In the genomic region with DNA sequence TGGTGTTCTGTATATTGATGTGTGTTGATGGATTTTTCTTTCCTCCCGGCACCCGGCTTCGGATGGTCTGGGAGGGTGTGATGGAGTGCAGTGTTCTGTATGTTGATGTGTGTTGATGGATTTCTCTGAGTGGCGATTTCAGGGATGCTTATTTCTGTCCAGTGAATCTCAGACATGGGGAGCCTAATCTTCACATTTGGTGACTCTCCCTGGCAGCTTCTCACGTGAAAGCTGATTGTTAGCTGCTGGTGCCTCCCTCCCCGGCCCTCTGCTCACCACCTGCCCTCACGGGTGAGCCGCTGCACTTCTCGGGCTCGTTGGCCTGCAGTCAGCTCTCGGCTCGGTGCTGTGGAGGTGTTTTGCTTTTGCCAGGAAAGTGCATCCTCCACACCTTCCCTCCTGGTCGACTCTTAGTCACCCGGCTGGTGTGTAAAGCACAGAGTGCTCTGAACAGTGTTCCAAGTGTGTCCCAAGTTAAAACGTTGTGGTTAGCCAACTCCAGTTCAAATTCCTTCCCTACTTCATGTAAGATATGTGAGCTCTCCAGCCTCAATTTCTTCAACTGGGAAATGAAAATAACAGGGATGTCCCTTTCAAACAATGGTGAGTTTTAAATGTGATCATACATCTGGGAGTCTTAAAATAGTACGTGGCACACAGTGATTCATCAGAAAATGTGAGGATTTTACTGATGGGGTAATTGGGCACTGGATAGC, we compare ENCODE assay signal across 12 cellular contexts. TPM values are rescaled to one million over a fixed set of nuclear protein-coding genes. Genes with fewer than 3 reads are reported as not detected.
A peak's percentile ranks its signal among the peaks of the same experiment; 100 is the strongest.
DNase-seq lines count a peak whose midpoint lies in the region; ATAC-seq, FAIRE-seq and TF ChIP-seq lines count a peak whose summit lies in the region.
"Had no signal": no experiment of that assay in that cellular context is flagged by ENCODE, and none has a peak within 500 bp of the region (broad histone marks: within the 10 kb centered on the region; RNA-seq: fewer than 3 reads in every experiment).

No MANE protein-coding gene starts in this region.

- no peaks in the 10 kb centered on the region for H3K9me3 Mint-ChIP-seq in effector memory CD8-positive, alpha-beta T cell
- no peaks in the 10 kb centered on the region for H3K9me3 Mint-ChIP-seq in mesothelial cell of epicardium
- H3K9me3 Mint-ChIP-seq: activated B cell treated with CpG ODN at 0.5 μM for 24 hours had no signal

- no peak overlapping the region for H3K27ac ChIP-seq in brain microvascular endothelial cell
- H3K27ac ChIP-seq: Peyer's patch had no signal

- H3K4me1 Mint-ChIP-seq in effector memory CD8-positive, alpha-beta T cell (ENCODE audit: low read depth in 2 of 2): peaks cover 26 to 37% of the 10 kb centered on the region in 2 donors
- peaks cover 27% of the 10 kb centered on the region for H3K4me1 Mint-ChIP-seq in mesothelial cell of epicardium
- H3K4me1 Mint-ChIP-seq: activated B cell treated with CpG ODN at 0.5 μM for 24 hours had no signal

- H3K4me3 ChIP-seq in brain microvascular endothelial cell (ENCODE audit: low read depth, low read length): no peak overlapping the region
- H3K4me3 ChIP-seq: Peyer's patch had no signal

- H3K4me3 Mint-ChIP-seq in effector memory CD8-positive, alpha-beta T cell: no peak overlapping the region
- H3K4me3 Mint-ChIP-seq in mesothelial cell of epicardium: no peak overlapping the region
- H3K4me3 Mint-ChIP-seq: activated B cell treated with CpG ODN at 0.5 μM for 24 hours had no signal

- TF ChIP-seq CTCF in mesothelial cell of epicardium (IDR thresholded peaks at IDR 0.05; ENCODE audit: unreplicated experiment) (no peak), brain microvascular endothelial cell (IDR thresholded peaks at IDR 0.05; ENCODE audit: low read depth, low read length, missing control alignments) (no peak)

- H3K27me3 Mint-ChIP-seq in effector memory CD8-positive, alpha-beta T cell: no peaks in the 10 kb centered on the region
- no peaks in the 10 kb centered on the region for H3K27me3 Mint-ChIP-seq in mesothelial cell of epicardium (ENCODE audit: low read depth)
- H3K27me3 Mint-ChIP-seq: activated B cell treated with CpG ODN at 0.5 μM for 24 hours had no signal

- H3K27ac Mint-ChIP-seq in effector memory CD8-positive, alpha-beta T cell: peak overlapping the region; percentile 11 to 47
- peak overlapping the region; percentile 48 for H3K27ac Mint-ChIP-seq in mesothelial cell of epicardium
- H3K27ac Mint-ChIP-seq: activated B cell treated with CpG ODN at 0.5 μM for 24 hours had no signal

- in situ Hi-C loops in brain microvascular endothelial cell (cut with HindIII; ENCODE audit: low pct_ligation_motif_present, low sequenced_read_pairs): no loop called here

- no peak for FAIRE-seq in frontal cortex (lab: Jason Lieb, UNC)

- DNase-seq in AG08395 (ENCODE audit: low spot score) (peak; percentile 32), HS-5 (ENCODE audit: low read depth) (peak; percentile 4), mesothelial cell of epicardium (ENCODE audit: low spot score in 2 of 2, unreplicated experiment in 2 of 2) (no peak), brain microvascular endothelial cell (no peak), frontal cortex (ENCODE audit: low spot score in 2 of 2) (no peak)
- DNase-seq in effector memory CD8-positive, alpha-beta T cell: no peak
- no peak for DNase-seq in activated CD8-positive, alpha-beta memory T cell treated with anti-CD3 and anti-CD28 coated beads, Interleukin-2, amount 50 U/mL, for 4 hours
- DNase-seq: activated B cell treated with CpG ODN at 0.5 μM for 24 hours, activated gamma-delta T cell treated with Interleukin-2 at 50 U/mL for 16 hours, BE2C had no signal

- no peaks in the 10 kb centered on the region for H3K36me3 ChIP-seq in brain microvascular endothelial cell (replicated peaks)
- H3K36me3 ChIP-seq: BE2C, Peyer's patch had no signal

- no peaks in the 10 kb centered on the region for H3K36me3 Mint-ChIP-seq in effector memory CD8-positive, alpha-beta T cell (ENCODE audit: insufficient read depth)
- H3K36me3 Mint-ChIP-seq in mesothelial cell of epicardium: no peaks in the 10 kb centered on the region

- ATAC-seq in effector memory CD8-positive, alpha-beta T cell (replicated peaks): no peak
- ATAC-seq in GM18502 (IDR thresholded peaks at IDR 0.05; ENCODE audit: poor library complexity, unreplicated experiment): no peak

- no peaks in the 10 kb centered on the region for H3K27me3 ChIP-seq in brain microvascular endothelial cell (replicated peaks)
- H3K27me3 ChIP-seq: BE2C, Peyer's patch had no signal

RNA-seq across cellular contexts. Expression of a gene that starts 54.6 kb away (rescaled TPM):
- total RNA-seq in mesothelial cell of epicardium (107 to 114 TPM (median 112 TPM) in 3 replicates), frontal cortex (6.9 TPM)

Comparison
In these comparisons a context has a peak if more than half of its experiments do, and no peak if none do; other contexts are left out.
1. DNase-seq: peak in AG08395 (single experiment) and HS-5 (single experiment); none in effector memory CD8-positive, alpha-beta T cell (0 of 3), mesothelial cell of epicardium (0 of 2), activated CD8-positive, alpha-beta memory T cell treated with anti-CD3 and anti-CD28 coated beads, Interleukin-2, amount 50 U/mL, for 4 hours (single experiment), brain microvascular endothelial cell (single experiment) and frontal cortex (0 of 2).
2. RNA of a gene that starts 54.6 kb away (total RNA-seq): 107 to 114 TPM in mesothelial cell of epicardium; 6.9 TPM in frontal cortex (single experiment); every median in the first group is over 10 times any median in the second.